Comparison of ENCODE assay signal across 21 cellular contexts in genomic region chr12:117226505-117226904, GRCh38.
"Had no signal": no experiment of that assay in that cellular context is flagged by ENCODE, and none has a peak within 500 bp of the region (broad histone marks: within the 10 kb centered on the region; RNA-seq: fewer than 3 reads in every experiment).

No MANE protein-coding gene starts in this region.

- H3K27ac Mint-ChIP-seq: naive thymus-derived CD4-positive, alpha-beta T cell; nephron progenitor cell; type B pancreatic cell had no signal

- H3K9me3 Mint-ChIP-seq: naive thymus-derived CD4-positive, alpha-beta T cell; nephron progenitor cell; type B pancreatic cell had no signal

- FAIRE-seq: endometrium, islet of Langerhans, small intestine, urothelium cell line had no signal

- ATAC-seq: gastrocnemius medialis; heart right ventricle; naive thymus-derived CD4-positive, alpha-beta T cell; stimulated activated naive CD8-positive, alpha-beta T cell treated with anti-CD3 and anti-CD28 coated beads, Interleukin-15, Interleukin-2, amounts not matched to agents 100 U/mL and 50 U/mL, for 24 hours had no signal

- H3K27me3 ChIP-seq: gastrocnemius medialis, neutrophil, thyroid gland had no signal

- DNase-seq: cortex of kidney; dorsolateral prefrontal cortex; effector CD8-positive, alpha-beta T cell; gastrocnemius medialis; heart right ventricle; hypothalamus; kidney glomerular epithelial cell; mesendoderm; naive thymus-derived CD4-positive, alpha-beta T cell; nephron progenitor cell; small intestine; stimulated activated CD4-positive, alpha-beta T cell treated with anti-CD3 and anti-CD28 coated beads, Interleukin-2, amount 100 ng/mL, for 48 hours; stimulated activated naive CD8-positive, alpha-beta T cell treated with anti-CD3 and anti-CD28 coated beads, Interleukin-15, Interleukin-2, amounts not matched to agents 100 U/mL and 50 U/mL, for 24 hours; thyroid gland had no signal

- H3K36me3 ChIP-seq: esophagus muscularis mucosa, heart right ventricle, neutrophil, suprapubic skin, thyroid gland had no signal

- H3K4me1 ChIP-seq: esophagus muscularis mucosa, gastrocnemius medialis, heart right ventricle, suprapubic skin, thyroid gland had no signal

- H3K9me3 ChIP-seq: esophagus muscularis mucosa, gastrocnemius medialis, heart right ventricle, neutrophil, suprapubic skin, thyroid gland had no signal

- H3K4me3 ChIP-seq: dorsolateral prefrontal cortex, esophagus muscularis mucosa, gastrocnemius medialis, heart right ventricle, suprapubic skin, thyroid gland had no signal

- H3K4me1 Mint-ChIP-seq: nephron progenitor cell had no signal

- H3K36me3 Mint-ChIP-seq: naive thymus-derived CD4-positive, alpha-beta T cell; type B pancreatic cell had no signal

- H3K4me3 Mint-ChIP-seq: naive thymus-derived CD4-positive, alpha-beta T cell; nephron progenitor cell; type B pancreatic cell had no signal

- H3K27ac ChIP-seq: dorsolateral prefrontal cortex, esophagus muscularis mucosa, gastrocnemius medialis, heart right ventricle, neutrophil, suprapubic skin, thyroid gland had no signal
